In genomic region chr3:160720123-160720746, GRCh38 we compare ENCODE assay signal across 12 cellular contexts. TPM values are rescaled to one million over a fixed set of nuclear protein-coding genes. Genes with fewer than 3 reads are reported as not detected.
DNase-seq lines count a peak whose midpoint lies in the region; ATAC-seq, FAIRE-seq and TF ChIP-seq lines count a peak whose summit lies in the region.
"Had no signal": no experiment of that assay in that cellular context is flagged by ENCODE, and none has a peak within 500 bp of the region (broad histone marks: within the 10 kb centered on the region; RNA-seq: fewer than 3 reads in every experiment).

No MANE protein-coding gene starts in this region.

- ATAC-seq in GM19351 (IDR thresholded peaks at IDR 0.05; ENCODE audit: unreplicated experiment) = peak; percentile 94
- no peak for ATAC-seq in HG02840 (IDR thresholded peaks at IDR 0.05; ENCODE audit: low FRiP score, unreplicated experiment)
- no peak for ATAC-seq in omental fat pad (ENCODE audit: low FRiP score)
- ATAC-seq: activated CD4-positive, CD25-positive, alpha-beta regulatory T cell treated with anti-CD3 and anti-CD28 coated beads, Interleukin-2, amount 50 U/mL, for 24 hours; stimulated activated naive CD8-positive, alpha-beta T cell treated with anti-CD3 and anti-CD28 coated beads, Interleukin-15, Interleukin-2, amounts not matched to agents 100 U/mL and 50 U/mL, for 24 hours had no signal

- no peaks in the 10 kb centered on the region for H3K79me2 ChIP-seq in DOHH2 (ENCODE audit: control insufficient read depth, low read length)

- DNase-seq in HT1080 (ENCODE audit: low read depth) (peak; percentile 39), fibroblast of villous mesenchyme (ENCODE audit: low read depth) (no peak), GDM1 (lab: John Stamatoyannopoulos, UW) (no peak), omental fat pad (ENCODE audit: low spot score) (no peak), frontal cortex (ENCODE audit: low spot score in 2 of 2) (no peak)
- DNase-seq: activated naive CD8-positive, alpha-beta T cell treated with anti-CD3 and anti-CD28 coated beads for 36 hours; esophagus squamous epithelium; stimulated activated naive CD8-positive, alpha-beta T cell treated with anti-CD3 and anti-CD28 coated beads, Interleukin-15, Interleukin-2, amounts not matched to agents 100 U/mL and 50 U/mL, for 24 hours had no signal

- no peaks in the 10 kb centered on the region for H4K20me1 ChIP-seq in DOHH2 (ENCODE audit: control insufficient read depth, insufficient read depth, low read depth, low read length)

- no peaks in the 10 kb centered on the region for H3K9me3 ChIP-seq in DOHH2 (ENCODE audit: control insufficient read depth, insufficient read depth, low read length)
- H3K9me3 ChIP-seq: esophagus squamous epithelium had no signal

- peak; percentile 34 for TF ChIP-seq CTCF in DOHH2 (IDR thresholded peaks at IDR 0.05; ENCODE audit: low read depth, low read length, poor library complexity, severe bottlenecking)
- TF ChIP-seq CTCF in fibroblast of villous mesenchyme (IDR thresholded peaks at IDR 0.05; ENCODE audit: insufficient read depth, low read depth, low read length) = peak; percentile 29
- no peak for TF ChIP-seq CTCF in omental fat pad (IDR thresholded peaks at IDR 0.05)

- H3K9me2 ChIP-seq in DOHH2 (replicated peaks; ENCODE audit: control insufficient read depth, low read length) = no peaks in the 10 kb centered on the region

- 0 out of 2 replicates have a peak, but pooled peaks cover 4% of the 10 kb centered on the region for H3K27me3 ChIP-seq in DOHH2 (ENCODE audit: control insufficient read depth, low read length)
- H3K27me3 ChIP-seq: esophagus squamous epithelium had no signal

- no peak overlapping the region for H3K4me2 ChIP-seq in DOHH2 (ENCODE audit: low read length)

- no peaks in the 10 kb centered on the region for H3K4me1 ChIP-seq in DOHH2 (ENCODE audit: control insufficient read depth, low read length)
- H3K4me1 ChIP-seq: esophagus squamous epithelium had no signal

- no peaks in the 10 kb centered on the region for H3F3A ChIP-seq in DOHH2 (ENCODE audit: control insufficient read depth, insufficient read depth)

- H3K36me3 ChIP-seq in DOHH2 (ENCODE audit: control insufficient read depth, low read length) = no peaks in the 10 kb centered on the region
- H3K36me3 ChIP-seq: esophagus squamous epithelium had no signal

- no peak overlapping the region for H3K27ac ChIP-seq in DOHH2 (ENCODE audit: low read depth, low read length)
- H3K27ac ChIP-seq: esophagus squamous epithelium had no signal

- H3K4me3 ChIP-seq in DOHH2 (ENCODE audit: low read length) (no peak overlapping the region), fibroblast of villous mesenchyme (ENCODE audit: low read depth, low read length) (no peak overlapping the region)
- H3K4me3 ChIP-seq: esophagus squamous epithelium had no signal

- no peak for FAIRE-seq in frontal cortex (lab: Jason Lieb, UNC)

RNA-seq across cellular contexts. Expression of gene PPM1L, which starts 35.8 kb away (rescaled TPM):
- 2.7 and 4.3 TPM in 2 replicates for total RNA-seq in HT1080 (2014; rRNA removed; shearing (Covaris generic))
- polyA plus RNA-seq in HT1080 (2015; cell fraction: cytosol; rRNA removed) = 1.3 and 1.7 TPM in 2 replicates
- polyA plus RNA-seq in HT1080 (2015; cell fraction: nucleus; rRNA removed) = 2.5 and 3.5 TPM in 2 replicates
- total RNA-seq in fibroblast of villous mesenchyme = 0.86 and 0.97 TPM in 2 replicates
- total RNA-seq in omental fat pad = 10 to 100 TPM; 13.5 to 30.4 (median 18.0) TPM
- total RNA-seq in frontal cortex = 63.2 TPM

RNA-seq across cellular contexts. Expression of gene ARL14, which starts 43.3 kb away (rescaled TPM):
- 0.68 and 0.87 TPM in 2 replicates for total RNA-seq in HT1080 (2014; rRNA removed; shearing (Covaris generic))
- polyA plus RNA-seq in HT1080 (2015; cell fraction: cytosol; rRNA removed) = 1.4 and 2.4 TPM in 2 replicates
- 0.90 and 1.1 TPM in 2 replicates for polyA plus RNA-seq in HT1080 (2015; cell fraction: nucleus; rRNA removed)
- total RNA-seq in fibroblast of villous mesenchyme = not detected in 2 replicates
- not detected for total RNA-seq in omental fat pad
- not detected for total RNA-seq in frontal cortex
- total RNA-seq: activated naive CD8-positive, alpha-beta T cell treated with anti-CD3 and anti-CD28 coated beads for 36 hours had no signal

Comparison
In these comparisons a context has a peak if more than half of its experiments do, and no peak if none do; other contexts are left out.
1. CTCF ChIP-seq: peak in DOHH2 (single experiment) and fibroblast of villous mesenchyme (single experiment); none in omental fat pad (0 of 3).